ENCODE assay signal across 13 cellular contexts in genomic region chr19:3580156-3580955, GRCh38. TPM values are rescaled to one million over a fixed set of nuclear protein-coding genes. Genes with fewer than 3 reads are reported as not detected.
DNase-seq lines count a peak whose midpoint lies in the region; ATAC-seq and TF ChIP-seq lines count a peak whose summit lies in the region.
"Had no signal": no experiment of that assay in that cellular context is flagged by ENCODE, and none has a peak within 500 bp of the region (broad histone marks: within the 10 kb centered on the region; RNA-seq: fewer than 3 reads in every experiment).

No MANE protein-coding gene starts in this region.

- H3K9me3 Mint-ChIP-seq in HFFc6, result no peaks in the 10 kb centered on the region
- H3K9me3 Mint-ChIP-seq: activated naive CD4-positive, alpha-beta T cell treated with anti-CD3 and anti-CD28 coated beads, Interleukin-2, amount 50 U/mL, for 24 hours; stimulated activated naive CD8-positive, alpha-beta T cell treated with anti-CD3 and anti-CD28 coated beads, Interleukin-15, Interleukin-2, amounts not matched to agents 100 ng/mL and 50 ng/mL, for 24 hours had no signal

- 55 to 59% methylated on average over 11 of the region's 11 CpGs for WGBS in body of pancreas, 2 donors

- H3K9me3 ChIP-seq in body of pancreas (no peaks in the 10 kb centered on the region), thoracic aorta (no peaks in the 10 kb centered on the region)

- no peak overlapping the region for H3K4me3 ChIP-seq in body of pancreas
- H3K4me3 ChIP-seq in thoracic aorta, result no peak overlapping the region

- peaks cover 0 to 3% of the 10 kb centered on the region in 2 donors for H3K27me3 ChIP-seq in body of pancreas
- no peaks in the 10 kb centered on the region for H3K27me3 ChIP-seq in thoracic aorta (replicated peaks; ENCODE audit: insufficient read depth)

- no peak overlapping the region for H3K27ac ChIP-seq in body of pancreas
- peak overlapping the region; percentile 9 to 15 for H3K27ac ChIP-seq in thoracic aorta

- intact Hi-C loops in body of pancreas (cut with DNase I), result loop anchor here (5.0 kb wide), 1 partner anchor 33 kb away; no protein-coding TSS in a partner anchor

- peaks cover 2% of the 10 kb centered on the region for H3K36me3 Mint-ChIP-seq in HFFc6 (ENCODE audit: low read depth)

- DNase-seq in HFFc6, result peak; percentile 99
- DNase-seq in body of pancreas, result peak in 1 of 4 donors; percentile 40
- no peak for DNase-seq in left lobe of liver (ENCODE audit: low spot score)
- no peak for DNase-seq in thoracic aorta (ENCODE audit: low spot score)
- DNase-seq in HUDEP-2 (lab: John Stamatoyannopoulos, UW; ENCODE audit: unreplicated experiment in 76 of 76), result no peak
- DNase-seq in KBM-7, result no peak
- no peak for DNase-seq in NCI-H1694 treated with DMSO at 0.1 percent for 48 hours (lab: John Stamatoyannopoulos, UW)
- DNase-seq in GM10266 (ENCODE audit: extremely low spot score), result no peak
- DNase-seq: NCI-H2171 treated with DMSO at 0.1 percent for 48 hours, right cardiac atrium, T-helper 9 cell had no signal

- TF ChIP-seq CTCF in HFFc6 (IDR thresholded peaks at IDR 0.05) (no peak), body of pancreas (IDR thresholded peaks at IDR 0.05) (no peak), thoracic aorta (IDR thresholded peaks at IDR 0.05) (no peak), GM10266 (IDR thresholded peaks at IDR 0.05; ENCODE audit: control insufficient read depth, insufficient read depth, low read depth, missing control alignments) (no peak)

- peak overlapping the region; percentile 47 for H3K4me3 Mint-ChIP-seq in HFFc6
- H3K4me3 Mint-ChIP-seq: activated naive CD4-positive, alpha-beta T cell treated with anti-CD3 and anti-CD28 coated beads, Interleukin-2, amount 50 U/mL, for 24 hours; stimulated activated naive CD8-positive, alpha-beta T cell treated with anti-CD3 and anti-CD28 coated beads, Interleukin-15, Interleukin-2, amounts not matched to agents 100 ng/mL and 50 ng/mL, for 24 hours had no signal

- ATAC-seq in body of pancreas, result peak; percentile 32
- ATAC-seq in left lobe of liver, result peak; percentile 33
- ATAC-seq in thoracic aorta (ENCODE audit: insufficient number of reproducible peaks, low FRiP score, low read depth), result no peak

- in situ Hi-C loops in KBM-7 (cut with MboI; ENCODE audit: low pct_unique_long_range_greater_than_20kb, low sequenced_read_pairs), result no loop called here

- H3K36me3 ChIP-seq in body of pancreas (replicated peaks in 1 of 2; ENCODE audit: insufficient read depth in 1 of 2, low read depth in 2 of 2), result no peaks in the 10 kb centered on the region
- H3K36me3 ChIP-seq in thoracic aorta, result no peaks in the 10 kb centered on the region

- H3K4me1 ChIP-seq in body of pancreas, result peaks cover 3% of the 10 kb centered on the region
- H3K4me1 ChIP-seq in thoracic aorta (ENCODE audit: control insufficient read depth in 1 of 2, low read depth in 2 of 2), result peaks cover 6 to 22% of the 10 kb centered on the region in 2 donors

- H3K27ac Mint-ChIP-seq in HFFc6, result peak overlapping the region; percentile 89
- H3K27ac Mint-ChIP-seq: activated naive CD4-positive, alpha-beta T cell treated with anti-CD3 and anti-CD28 coated beads, Interleukin-2, amount 50 U/mL, for 24 hours had no signal

- peaks cover 30% of the 10 kb centered on the region for H3K4me1 Mint-ChIP-seq in HFFc6 (ENCODE audit: low read depth)
- H3K4me1 Mint-ChIP-seq: activated naive CD4-positive, alpha-beta T cell treated with anti-CD3 and anti-CD28 coated beads, Interleukin-2, amount 50 U/mL, for 24 hours had no signal

- peaks cover 2% of the 10 kb centered on the region for H3K27me3 Mint-ChIP-seq in HFFc6 (ENCODE audit: insufficient read depth)
- H3K27me3 Mint-ChIP-seq: activated naive CD4-positive, alpha-beta T cell treated with anti-CD3 and anti-CD28 coated beads, Interleukin-2, amount 50 U/mL, for 24 hours; stimulated activated naive CD8-positive, alpha-beta T cell treated with anti-CD3 and anti-CD28 coated beads, Interleukin-15, Interleukin-2, amounts not matched to agents 100 ng/mL and 50 ng/mL, for 24 hours had no signal

- no peak for TF ChIP-seq POLR2A in body of pancreas (IDR thresholded peaks at IDR 0.05)

RNA-seq across cellular contexts. Expression of gene GIPC3, which starts 4.9 kb away (rescaled TPM):
- under 1 TPM in 4 of 6 experiments, not detected in 2; 0.10 to 0.17 (median 0.11) TPM for total RNA-seq in HFFc6 (2021; fragmentation: NEBNext Ultra II Directional; extraction: Animal tissue kit (Norgen Biotek cat#: 25700))
- total RNA-seq in body of pancreas (under 1 TPM; 0.78 to 0.99 TPM), left lobe of liver (0.75 TPM), thoracic aorta (1 to 10 TPM; 1.1 to 1.6 TPM)

RNA-seq across cellular contexts. Expression of gene HMG20B, which starts 7.6 kb away (rescaled TPM):
- total RNA-seq in HFFc6 (2021; fragmentation: NEBNext Ultra II Directional; extraction: Animal tissue kit (Norgen Biotek cat#: 25700)), result 10 to 100 TPM; 73.5 to 90.1 (median 78.3) TPM
- total RNA-seq in body of pancreas, result 10 to 100 TPM; 66.7 to 91.0 TPM
- total RNA-seq in left lobe of liver, result 44.2 TPM
- 100 to 1,000 TPM in 1 of 2 donors, 10 to 100 TPM in 1; 90.8 to 120 TPM for total RNA-seq in thoracic aorta

RNA-seq across cellular contexts. Expression of gene MFSD12, which starts 23.0 kb away (rescaled TPM):
- total RNA-seq in HFFc6 (2021; fragmentation: NEBNext Ultra II Directional; extraction: Animal tissue kit (Norgen Biotek cat#: 25700)), result 100 to 1,000 TPM in 2 of 6 experiments, 10 to 100 TPM in 4; 75.1 to 101 (median 79.6) TPM
- 10 to 100 TPM; 64.3 to 78.8 TPM for total RNA-seq in body of pancreas
- total RNA-seq in left lobe of liver, result 33.9 TPM
- 100 to 1,000 TPM in 1 of 2 donors, 10 to 100 TPM in 1; 85.6 to 112 TPM for total RNA-seq in thoracic aorta

RNA-seq across cellular contexts. Expression of gene TBXA2R, which starts 26.3 kb away (rescaled TPM):
- 1 to 10 TPM; 7.1 to 8.8 (median 7.4) TPM for total RNA-seq in HFFc6 (2021; fragmentation: NEBNext Ultra II Directional; extraction: Animal tissue kit (Norgen Biotek cat#: 25700))
- 1 to 10 TPM in 1 of 2 donors, under 1 TPM in 1; 0.52 to 3.0 TPM for total RNA-seq in body of pancreas
- 4.4 TPM for total RNA-seq in left lobe of liver
- total RNA-seq in thoracic aorta, result 10 to 100 TPM; 29.4 to 39.1 TPM

RNA-seq across cellular contexts. Expression of gene TEKTIP1, which starts 41.4 kb away (rescaled TPM):
- total RNA-seq in HFFc6 (2021; fragmentation: NEBNext Ultra II Directional; extraction: Animal tissue kit (Norgen Biotek cat#: 25700)), result under 1 TPM in 5 of 6 experiments, not detected in 1; 0.25 to 0.51 (median 0.46) TPM
- total RNA-seq in body of pancreas (1 to 10 TPM in 1 of 2 donors, not detected in 1; 1.3 TPM), left lobe of liver (1.9 TPM), thoracic aorta (not detected)

Comparison
In these comparisons a context has a peak if more than half of its experiments do, and no peak if none do; other contexts are left out.
1. H3K27ac ChIP-seq: peak in thoracic aorta (2 of 2); none in body of pancreas (0 of 4).